9 cellular contexts compared by ENCODE assay signal in the genomic region with DNA sequence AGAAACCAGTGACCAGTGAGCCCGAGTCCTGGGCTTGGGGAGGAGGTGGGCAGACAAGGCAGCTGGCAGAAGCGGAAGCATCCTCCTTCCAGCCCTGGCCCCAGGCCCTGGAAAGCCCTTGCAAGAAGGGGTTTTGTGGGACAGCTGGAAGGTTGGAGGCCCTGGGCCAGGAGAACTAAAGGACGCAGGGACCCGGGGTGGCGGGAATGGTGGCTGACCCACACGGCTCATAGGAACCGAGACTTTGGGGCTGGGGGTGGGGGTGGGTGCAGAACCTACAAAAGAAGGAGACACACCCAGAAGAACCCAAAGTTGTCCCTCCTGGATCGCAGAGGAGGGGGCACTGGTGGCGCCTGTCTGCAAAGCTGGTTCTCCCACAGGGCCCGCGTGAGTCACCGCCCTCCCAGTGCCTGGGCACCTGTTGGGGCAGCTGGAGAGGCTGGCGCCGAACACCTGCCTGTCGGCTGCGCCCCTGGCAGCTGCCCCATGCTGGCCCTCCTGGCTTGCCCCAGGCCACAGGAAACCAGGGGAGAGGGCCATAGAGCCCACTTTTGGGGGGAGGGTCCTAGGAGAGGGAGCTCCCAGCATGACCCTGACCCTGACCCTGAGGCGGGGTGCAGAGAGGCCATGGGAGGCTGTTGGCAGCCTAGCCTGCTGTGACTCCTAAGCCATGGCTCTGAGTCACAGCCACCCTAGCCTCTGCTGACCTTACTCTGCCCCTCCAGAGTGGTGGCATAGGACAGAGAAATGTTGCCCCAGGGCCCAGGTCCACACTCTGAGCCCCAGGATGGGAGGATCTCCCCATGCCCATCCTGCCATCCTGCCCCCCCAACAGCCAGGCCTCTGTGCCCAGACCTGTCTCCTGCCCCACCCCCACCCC. TPM values are rescaled to one million over a fixed set of nuclear protein-coding genes. Genes with fewer than 3 reads are reported as not detected.
DNase-seq lines count a peak whose midpoint lies in the region; ATAC-seq and TF ChIP-seq lines count a peak whose summit lies in the region.
"Had no signal": no experiment of that assay in that cellular context is flagged by ENCODE, and none has a peak within 500 bp of the region (broad histone marks: within the 10 kb centered on the region; RNA-seq: fewer than 3 reads in every experiment).

No MANE protein-coding gene starts in this region.

- WGBS in gastroesophageal sphincter (ENCODE audit: low coverage in 1 of 2), 2 donors = 52% methylated on average over 6 of the region's 17 CpGs; no CpG with 5 or more reads in 1 of the 2 donors

- H3K4me2 ChIP-seq in HCT116 (ENCODE audit: low read length) = peak overlapping the region; percentile 84

- H3K27me3 ChIP-seq in HCT116 (ENCODE audit: insufficient read depth, low read length) = no peaks in the 10 kb centered on the region
- no peaks in the 10 kb centered on the region for H3K27me3 ChIP-seq in Panc1 (ENCODE audit: control insufficient read depth, insufficient read depth, low read length)
- H3K27me3 ChIP-seq in gastroesophageal sphincter = no peaks in the 10 kb centered on the region
- no peaks in the 10 kb centered on the region for H3K27me3 ChIP-seq in stomach smooth muscle (ENCODE audit: control insufficient read depth in 1 of 2, insufficient read depth in 2 of 2, low read length in 2 of 2)

- POLR2A ChIA-PET in HCT116 (lab: Charles Lee) = interaction anchor here (5.1 kb wide), 1 partner anchor 12 kb away, joined by 50 read pairs; the partner anchor contains the start of gene SIX5
- POLR2A ChIA-PET in Panc1 (lab: Charles Lee) = no interaction called here

- no peaks in the 10 kb centered on the region for H3K79me2 ChIP-seq in HCT116 (ENCODE audit: insufficient read depth, low read length)

- no peaks in the 10 kb centered on the region for H4K20me1 ChIP-seq in HCT116 (ENCODE audit: insufficient read depth)

- RAD21 ChIA-PET in HCT116 (lab: Charles Lee; ENCODE audit: low non-redundant PET in 1 of 2, low total read pairs in 2 of 2, uncharacterized antibody in 2 of 2, unreplicated experiment in 2 of 2) = interaction anchor here in 1 of 2 experiments (2.1 kb wide), 1 partner anchor 12 kb away, joined by 9 read pairs; the partner anchor contains the start of gene SIX5

- no peaks in the 10 kb centered on the region for H3K9me2 ChIP-seq in HCT116 (ENCODE audit: insufficient read depth)

- TF ChIP-seq POLR2A in HCT116 (IDR thresholded peaks at IDR 0.05; ENCODE audit: borderline replicate concordance, extremely low read depth, insufficient read depth, insufficient read length) = no peak
- no peak for TF ChIP-seq POLR2A in gastroesophageal sphincter (IDR thresholded peaks at IDR 0.05)

- peak; percentile 46 for ATAC-seq in HCT116
- peak; percentile 66 for ATAC-seq in Panc1
- ATAC-seq in gastroesophageal sphincter = no peak
- ATAC-seq in GM19324 (IDR thresholded peaks at IDR 0.05; ENCODE audit: low FRiP score, unreplicated experiment) = no peak
- ATAC-seq in GM21381 (IDR thresholded peaks at IDR 0.05; ENCODE audit: unreplicated experiment) = no peak

- H3K4me1 ChIP-seq in HCT116 (ENCODE audit: control insufficient read depth in 1 of 2, insufficient read depth in 2 of 2, low read length in 2 of 2) (peaks cover 45 to 60% of the 10 kb centered on the region in 2 experiments), Panc1 (ENCODE audit: control insufficient read depth, insufficient read depth, low read length) (peaks cover 25% of the 10 kb centered on the region), gastroesophageal sphincter (peaks cover 8 to 96% (median 28%) of the 10 kb centered on the region in 3 donors), stomach smooth muscle (ENCODE audit: control insufficient read depth, insufficient read depth, low read length) (peaks cover 63% of the 10 kb centered on the region)

- intact Hi-C loops in HCT116 (cut with micrococcal nuclease) = no loop called here
- intact Hi-C loops in Panc1 (cut with micrococcal nuclease; ENCODE audit: unreplicated experiment) = no loop called here

- H3K9ac ChIP-seq in HCT116 (ENCODE audit: low read length) (peak overlapping the region; percentile 52), stomach smooth muscle (ENCODE audit: low read length in 2 of 2) (peak overlapping the region; percentile 74 to 85)

- H3K9me3 ChIP-seq in HCT116 (ENCODE audit: control insufficient read depth in 1 of 2, insufficient read depth in 1 of 2, low read depth in 1 of 2, low read length in 2 of 2) (no peaks in the 10 kb centered on the region), Panc1 (ENCODE audit: control insufficient read depth, insufficient read depth, low read depth, low read length) (no peaks in the 10 kb centered on the region), gastroesophageal sphincter (no peaks in the 10 kb centered on the region), stomach smooth muscle (ENCODE audit: control insufficient read depth in 2 of 2, low read length in 2 of 2) (no peaks in the 10 kb centered on the region)

- CTCF ChIA-PET in HCT116 (lab: Charles Lee) = interaction anchor here (1.5 to 3.5 kb wide), 3 partner anchors 12 to 36 kb away, joined by 5 to 36 read pairs (median 10); partner anchors contain the start of gene SIX5
- CTCF ChIA-PET in Panc1 (lab: Charles Lee) = interaction anchor here (0.9 kb wide), 1 partner anchor 18 kb away, joined by 10 read pairs; no protein-coding TSS in a partner anchor

- no peak for TF ChIP-seq CTCF in HCT116 (IDR thresholded peaks at IDR 0.05 in 2 of 3, conservative IDR thresholded peaks at IDR 0.05 in 1 of 3; ENCODE audit: borderline replicate concordance in 1 of 3, insufficient read depth in 1 of 3, low read depth in 2 of 3, low read length in 2 of 3)
- no peak for TF ChIP-seq CTCF in Panc1 (IDR thresholded peaks at IDR 0.05)
- no peak for TF ChIP-seq CTCF in gastroesophageal sphincter (IDR thresholded peaks at IDR 0.05)
- no peak for TF ChIP-seq CTCF in GM13976 (IDR thresholded peaks at IDR 0.05; ENCODE audit: borderline replicate concordance, control extremely low read depth, extremely low read depth, insufficient read depth, missing control alignments)

- H3K27ac ChIP-seq in HCT116 (ENCODE audit: low read depth, low read length) (peak overlapping the region; percentile 91), Panc1 (ENCODE audit: low read length) (peak overlapping the region; percentile 67), gastroesophageal sphincter (peak overlapping the region; percentile 75 to 97 (median 92)), stomach smooth muscle (ENCODE audit: low read length) (peak overlapping the region; percentile 86)

- no peak for TF ChIP-seq RAD21 in HCT116 (IDR thresholded peaks at IDR 0.05; ENCODE audit: low read depth)

- H3K36me3 ChIP-seq in HCT116 (ENCODE audit: control insufficient read depth in 1 of 2, insufficient read depth in 2 of 2, low read length in 2 of 2) = peaks cover 0 to 10% of the 10 kb centered on the region in 2 experiments; a peak in 3 of 4 replicates
- H3K36me3 ChIP-seq in Panc1 (ENCODE audit: control insufficient read depth, insufficient read depth, low read length) = no peaks in the 10 kb centered on the region
- H3K36me3 ChIP-seq in gastroesophageal sphincter = peaks cover 0 to 40% of the 10 kb centered on the region in 2 donors
- H3K36me3 ChIP-seq in stomach smooth muscle (ENCODE audit: control insufficient read depth in 2 of 2, insufficient read depth in 2 of 2, low read length in 2 of 2) = peaks cover 19 to 26% of the 10 kb centered on the region in 2 donors

- DNase-seq in HCT116 (ENCODE audit: low read depth, low spot score) (no peak), Panc1 (ENCODE audit: low read depth, low spot score) (no peak), GM13976 (ENCODE audit: low spot score) (no peak)
- no peak for DNase-seq in activated CD4-positive, alpha-beta T cell treated with anti-CD3 and anti-CD28 coated beads for 4 hours

- in situ Hi-C loops in Panc1 (cut with HindIII; ENCODE audit: low pct_unique_long_range_greater_than_20kb, low sequenced_read_pairs) = no loop called here
- in situ Hi-C loops in GM13976 (cut with MboI; ENCODE audit: low sequenced_read_pairs, unreplicated experiment) = no loop called here

- H2AFZ ChIP-seq in HCT116 (ENCODE audit: low read depth, low read length, poor library complexity, severe bottlenecking) = no peak overlapping the region

- BruUV-seq in HCT116 (replicated peaks; lab: Mats Ljungman, UMichigan) (no TSS peak), Panc1 (replicated peaks; lab: Mats Ljungman, UMichigan) (no TSS peak)

- no peak for TF ChIP-seq EP300 in gastroesophageal sphincter (IDR thresholded peaks at IDR 0.05)

- H3K4me3 ChIP-seq in HCT116 (replicated peaks in 1 of 2; ENCODE audit: low read depth in 1 of 2, low read length in 2 of 2) = peak overlapping the region; percentile 34 to 54
- H3K4me3 ChIP-seq in Panc1 (ENCODE audit: low read depth in 2 of 2, low read length in 2 of 2) = peak overlapping the region; percentile 52 to 62
- H3K4me3 ChIP-seq in gastroesophageal sphincter = peak overlapping the region; percentile 66 to 90
- peak overlapping the region; percentile 63 to 95 for H3K4me3 ChIP-seq in stomach smooth muscle (ENCODE audit: low read length in 2 of 2)

TF ChIP-seq in HCT116, 20 proteins besides CTCF, POLR2A, EP300 and RAD21 (continues in another document):
- TF ChIP-seq SP1 (IDR thresholded peaks at IDR 0.05; ENCODE audit: low read depth) (peak; percentile 55), CEBPB (IDR thresholded peaks at IDR 0.05; ENCODE audit: low read depth) (no peak), MAX (IDR thresholded peaks at IDR 0.05) (peak; percentile 42; the same call in 1 of the 2 replicates), JUND (IDR thresholded peaks at IDR 0.05) (peak; percentile 75)

RNA-seq across cellular contexts. Expression of gene DMPK, which starts 0.8 kb away (rescaled TPM):
- total RNA-seq in HCT116 (2021; ENCODE audit: unreplicated experiment) (52.5 TPM), Panc1 (2021; ENCODE audit: unreplicated experiment) (119 TPM), gastroesophageal sphincter (100 to 1,000 TPM; 223 to 464 (median 330) TPM)
- 38.1 and 47.9 TPM in 2 replicates for polyA plus RNA-seq in HCT116 (2012)
- polyA plus RNA-seq in Panc1 (2012; ENCODE audit: insufficient read length) = 151 TPM

RNA-seq across cellular contexts. Expression of gene DMWD, which starts 11.1 kb away (rescaled TPM):
- 56.8 TPM for total RNA-seq in HCT116 (2021; ENCODE audit: unreplicated experiment)
- polyA plus RNA-seq in HCT116 (2012) = 28.1 and 28.5 TPM in 2 replicates
- 64.6 TPM for total RNA-seq in Panc1 (2021; ENCODE audit: unreplicated experiment)
- polyA plus RNA-seq in Panc1 (2012; ENCODE audit: insufficient read length) = 40.8 TPM
- 10 to 100 TPM; 41.5 to 75.5 (median 59.4) TPM for total RNA-seq in gastroesophageal sphincter

RNA-seq across cellular contexts. Expression of gene SIX5, which starts 12.5 kb away (rescaled TPM):
- total RNA-seq in HCT116 (2021; ENCODE audit: unreplicated experiment) = 18.3 TPM
- 9.5 and 11.1 TPM in 2 replicates for polyA plus RNA-seq in HCT116 (2012)
- total RNA-seq in Panc1 (2021; ENCODE audit: unreplicated experiment) = 38.7 TPM
- polyA plus RNA-seq in Panc1 (2012; ENCODE audit: insufficient read length) = 55.2 TPM
- total RNA-seq in gastroesophageal sphincter = 10 to 100 TPM; 13.2 to 33.1 (median 23.7) TPM

RNA-seq across cellular contexts. Expression of gene RSPH6A, which starts 33.6 kb away (rescaled TPM):
- total RNA-seq in HCT116 (2021; ENCODE audit: unreplicated experiment) (0.57 TPM), Panc1 (2021; ENCODE audit: unreplicated experiment) (not detected), gastroesophageal sphincter (under 1 TPM in 1 of 4 donors, not detected in 3; 0.23 TPM)
- not detected in 2 replicates for polyA plus RNA-seq in HCT116 (2012)
- not detected for polyA plus RNA-seq in Panc1 (2012; ENCODE audit: insufficient read length)

RNA-seq across cellular contexts. Expression of gene MEIOSIN, which starts 48.3 kb away (rescaled TPM):
- total RNA-seq in HCT116 (2021; ENCODE audit: unreplicated experiment) (2.1 TPM), Panc1 (2021; ENCODE audit: unreplicated experiment) (not detected), gastroesophageal sphincter (not detected)
- polyA plus RNA-seq in HCT116 (2012) = 0.86 and 1.2 TPM in 2 replicates
- not detected for polyA plus RNA-seq in Panc1 (2012; ENCODE audit: insufficient read length)
- total RNA-seq: endothelial cell of umbilical vein had no signal
- polyA plus RNA-seq: endothelial cell of umbilical vein had no signal

Comparison
In these comparisons a context has a peak if more than half of its experiments do, and no peak if none do; other contexts are left out.
1. ATAC-seq: peak in HCT116 (single experiment) and Panc1 (single experiment); none in gastroesophageal sphincter (single experiment), GM19324 (single experiment) and GM21381 (single experiment).
2. Peak in every context shown above with its lines, with median percentiles within 50 percentile points of each other: H3K27ac ChIP-seq and H3K4me3 ChIP-seq.